1 cellular context compared by ENCODE assay signal in the genomic region with DNA sequence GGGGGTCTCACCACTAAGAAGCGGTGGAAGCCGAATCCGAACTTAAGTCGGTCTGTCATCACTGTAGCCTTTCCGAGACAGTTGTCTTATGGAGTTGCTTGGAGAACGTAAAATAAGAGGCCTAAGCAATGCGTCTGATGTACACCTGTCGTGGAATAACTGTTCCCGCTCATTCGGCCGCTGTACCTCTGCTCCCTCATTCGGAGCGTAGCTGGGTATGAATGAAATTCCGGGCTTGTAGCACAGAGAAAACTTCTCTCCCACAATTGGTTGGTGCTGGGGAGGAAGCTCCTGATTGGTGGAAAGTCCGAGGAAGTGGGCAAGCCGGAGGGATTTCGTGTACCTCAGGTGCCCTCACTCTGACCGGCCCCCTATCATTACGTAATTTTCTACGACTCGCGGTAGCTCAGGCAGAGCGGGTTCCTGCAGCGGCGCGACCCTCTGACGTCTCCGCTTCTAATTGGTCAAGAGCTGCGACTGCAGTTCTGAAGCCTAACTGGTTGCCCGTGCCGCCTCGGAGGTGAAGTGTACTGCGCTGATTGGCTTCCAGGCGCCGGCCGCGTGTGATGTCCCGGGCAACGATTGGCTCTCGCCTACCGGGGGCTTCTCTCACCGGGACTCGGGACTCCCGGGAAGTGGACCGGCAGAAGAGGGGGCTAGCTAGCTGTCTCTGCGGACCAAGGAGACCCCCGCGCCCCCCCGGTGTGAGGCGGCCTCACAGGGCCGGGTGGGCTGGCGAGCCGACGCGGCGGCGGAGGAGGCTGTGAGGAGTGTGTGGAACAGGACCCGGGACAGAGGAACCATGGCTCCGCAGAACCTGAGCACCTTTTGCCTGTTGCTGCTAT.
TF ChIP-seq lines count a peak whose summit lies in the region.

A gene (plus strand): TSS at position 625 of the 845 bp plus-strand sequence. CDS start 178 bp downstream, at position 803.

TF ChIP-seq in HEK293, 187 proteins besides CTCF, POLR2A, EP300 and RAD21 (continued from another document and continues in another):
- TF ChIP-seq, protein P1, sequence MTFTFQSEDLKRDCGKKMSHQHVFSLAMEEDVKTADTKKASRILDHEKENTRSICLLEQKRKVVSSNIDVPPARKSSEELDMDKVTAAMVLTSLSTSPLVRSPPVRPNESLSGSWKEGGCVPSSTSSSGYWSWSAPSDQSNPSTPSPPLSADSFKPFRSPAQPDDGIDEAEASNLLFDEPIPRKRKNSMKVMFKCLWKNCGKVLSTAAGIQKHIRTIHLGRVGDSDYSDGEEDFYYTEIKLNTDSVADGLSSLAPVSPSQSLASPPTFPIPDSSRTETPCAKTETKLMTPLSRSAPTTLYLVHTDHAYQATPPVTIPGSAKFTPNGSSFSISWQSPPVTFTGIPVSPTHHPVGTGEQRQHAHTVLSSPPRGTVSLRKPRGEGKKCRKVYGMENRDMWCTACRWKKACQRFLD (tag by site-specific recombination; IDR thresholded peaks at IDR 0.05), result no peak
- TF ChIP-seq ZNF623 (tag by site-specific recombination; IDR thresholded peaks at IDR 0.05) (no peak), GLIS2 (tag by site-specific recombination; IDR thresholded peaks at IDR 0.05) (peak; percentile 83), ZNF529 (tag by site-specific recombination; IDR thresholded peaks at IDR 0.05; ENCODE audit: insufficient replicate concordance) (no peak), SCRT1 (tag by site-specific recombination; IDR thresholded peaks at IDR 0.05; ENCODE audit: borderline replicate concordance) (peak; percentile 78), ZNF174 (tag by site-specific recombination; IDR thresholded peaks at IDR 0.05) (no peak), ZBTB7A (tag by site-specific recombination; IDR thresholded peaks at IDR 0.05; ENCODE audit: low read depth) (0 out of 2 replicates have a peak, but pooled peaks have one; percentile 12), ZIC2 (tag by site-specific recombination; IDR thresholded peaks at IDR 0.05) (peak; percentile 24; the same call in 1 of the 2 replicates), SCRT2 (tag by site-specific recombination; IDR thresholded peaks at IDR 0.05) (peak; percentile 97), ZNF521 (tag by site-specific recombination; IDR thresholded peaks at IDR 0.05) (no peak), ZNF707 (tag by site-specific recombination; IDR thresholded peaks at IDR 0.05) (no peak), ZNF175 (tag by site-specific recombination; IDR thresholded peaks at IDR 0.05) (no peak), ZBTB8A (tag by site-specific recombination; IDR thresholded peaks at IDR 0.05) (no peak), BCL11B (tag by site-specific recombination; IDR thresholded peaks at IDR 0.05; ENCODE audit: low read depth) (no peak), ZNF274 (IDR thresholded peaks at IDR 0.05; ENCODE audit: low read length) (no peak), ZNF274 (tag by site-specific recombination; IDR thresholded peaks at IDR 0.05; ENCODE audit: borderline replicate concordance) (no peak), ZNF530 (tag by site-specific recombination; IDR thresholded peaks at IDR 0.05; ENCODE audit: low read depth) (no peak), ZNF837 (tag by site-specific recombination; IDR thresholded peaks at IDR 0.05) (no peak), ZNF510 (tag by site-specific recombination; IDR thresholded peaks at IDR 0.05; ENCODE audit: insufficient replicate concordance) (no peak), GLI4 (tag by site-specific recombination; IDR thresholded peaks at IDR 0.05) (no peak), ZBTB17 (tag by site-specific recombination; IDR thresholded peaks at IDR 0.05) (peak; percentile 67), ZNF23 (tag by site-specific recombination; IDR thresholded peaks at IDR 0.05; ENCODE audit: borderline replicate concordance) (no peak), ZNF19 (tag by site-specific recombination; IDR thresholded peaks at IDR 0.05; ENCODE audit: low read depth) (no peak), ZBTB1 (tag by site-specific recombination; IDR thresholded peaks at IDR 0.05) (no peak), ZNF48 (tag by site-specific recombination; IDR thresholded peaks at IDR 0.05) (no peak), ZNF114 (tag by site-specific recombination; IDR thresholded peaks at IDR 0.05) (no peak), IKZF3 (tag by site-specific recombination; IDR thresholded peaks at IDR 0.05) (no peak), ZFHX2 (tag by site-specific recombination; conservative IDR thresholded peaks at IDR 0.05) (no peak), ZBTB20 (tag by site-specific recombination; IDR thresholded peaks at IDR 0.05) (peak; percentile 97), ZNF548 (tag by site-specific recombination; IDR thresholded peaks at IDR 0.05) (no peak), ZNF600 (tag by site-specific recombination; IDR thresholded peaks at IDR 0.05) (no peak), ZNF621 (tag by site-specific recombination; IDR thresholded peaks at IDR 0.05) (no peak), ZNF157 (tag by site-specific recombination; IDR thresholded peaks at IDR 0.05) (no peak), ZNF138 (tag by site-specific recombination; IDR thresholded peaks at IDR 0.05; ENCODE audit: borderline replicate concordance) (no peak), ZNF768 (tag by site-specific recombination; IDR thresholded peaks at IDR 0.05) (no peak), ZNF571 (tag by site-specific recombination; IDR thresholded peaks at IDR 0.05) (no peak), ZNF670 (tag by site-specific recombination; IDR thresholded peaks at IDR 0.05; ENCODE audit: low read depth) (no peak), ZNF140 (tag by site-specific recombination; IDR thresholded peaks at IDR 0.05) (no peak), ZNF658 (tag by site-specific recombination; IDR thresholded peaks at IDR 0.05) (no peak), ZNF202 (tag by site-specific recombination; IDR thresholded peaks at IDR 0.05; ENCODE audit: borderline replicate concordance) (no peak)
- TF ChIP-seq, protein P2, sequence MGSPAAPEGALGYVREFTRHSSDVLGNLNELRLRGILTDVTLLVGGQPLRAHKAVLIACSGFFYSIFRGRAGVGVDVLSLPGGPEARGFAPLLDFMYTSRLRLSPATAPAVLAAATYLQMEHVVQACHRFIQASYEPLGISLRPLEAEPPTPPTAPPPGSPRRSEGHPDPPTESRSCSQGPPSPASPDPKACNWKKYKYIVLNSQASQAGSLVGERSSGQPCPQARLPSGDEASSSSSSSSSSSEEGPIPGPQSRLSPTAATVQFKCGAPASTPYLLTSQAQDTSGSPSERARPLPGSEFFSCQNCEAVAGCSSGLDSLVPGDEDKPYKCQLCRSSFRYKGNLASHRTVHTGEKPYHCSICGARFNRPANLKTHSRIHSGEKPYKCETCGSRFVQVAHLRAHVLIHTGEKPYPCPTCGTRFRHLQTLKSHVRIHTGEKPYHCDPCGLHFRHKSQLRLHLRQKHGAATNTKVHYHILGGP (tag by site-specific recombination; IDR thresholded peaks at IDR 0.05), result no peak
- TF ChIP-seq, protein P3, sequence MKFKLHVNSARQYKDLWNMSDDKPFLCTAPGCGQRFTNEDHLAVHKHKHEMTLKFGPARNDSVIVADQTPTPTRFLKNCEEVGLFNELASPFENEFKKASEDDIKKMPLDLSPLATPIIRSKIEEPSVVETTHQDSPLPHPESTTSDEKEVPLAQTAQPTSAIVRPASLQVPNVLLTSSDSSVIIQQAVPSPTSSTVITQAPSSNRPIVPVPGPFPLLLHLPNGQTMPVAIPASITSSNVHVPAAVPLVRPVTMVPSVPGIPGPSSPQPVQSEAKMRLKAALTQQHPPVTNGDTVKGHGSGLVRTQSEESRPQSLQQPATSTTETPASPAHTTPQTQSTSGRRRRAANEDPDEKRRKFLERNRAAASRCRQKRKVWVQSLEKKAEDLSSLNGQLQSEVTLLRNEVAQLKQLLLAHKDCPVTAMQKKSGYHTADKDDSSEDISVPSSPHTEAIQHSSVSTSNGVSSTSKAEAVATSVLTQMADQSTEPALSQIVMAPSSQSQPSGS (tag by site-specific recombination; IDR thresholded peaks at IDR 0.05; ENCODE audit: low read depth), result peak; percentile 97
- TF ChIP-seq, protein P4, sequence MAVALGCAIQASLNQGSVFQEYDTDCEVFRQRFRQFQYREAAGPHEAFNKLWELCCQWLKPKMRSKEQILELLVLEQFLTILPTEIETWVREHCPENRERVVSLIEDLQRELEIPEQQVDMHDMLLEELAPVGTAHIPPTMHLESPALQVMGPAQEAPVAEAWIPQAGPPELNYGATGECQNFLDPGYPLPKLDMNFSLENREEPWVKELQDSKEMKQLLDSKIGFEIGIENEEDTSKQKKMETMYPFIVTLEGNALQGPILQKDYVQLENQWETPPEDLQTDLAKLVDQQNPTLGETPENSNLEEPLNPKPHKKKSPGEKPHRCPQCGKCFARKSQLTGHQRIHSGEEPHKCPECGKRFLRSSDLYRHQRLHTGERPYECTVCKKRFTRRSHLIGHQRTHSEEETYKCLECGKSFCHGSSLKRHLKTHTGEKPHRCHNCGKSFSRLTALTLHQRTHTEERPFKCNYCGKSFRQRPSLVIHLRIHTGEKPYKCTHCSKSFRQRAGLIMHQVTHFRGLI (tag by site-specific recombination; IDR thresholded peaks at IDR 0.05), result no peak
- TF ChIP-seq, protein P5, sequence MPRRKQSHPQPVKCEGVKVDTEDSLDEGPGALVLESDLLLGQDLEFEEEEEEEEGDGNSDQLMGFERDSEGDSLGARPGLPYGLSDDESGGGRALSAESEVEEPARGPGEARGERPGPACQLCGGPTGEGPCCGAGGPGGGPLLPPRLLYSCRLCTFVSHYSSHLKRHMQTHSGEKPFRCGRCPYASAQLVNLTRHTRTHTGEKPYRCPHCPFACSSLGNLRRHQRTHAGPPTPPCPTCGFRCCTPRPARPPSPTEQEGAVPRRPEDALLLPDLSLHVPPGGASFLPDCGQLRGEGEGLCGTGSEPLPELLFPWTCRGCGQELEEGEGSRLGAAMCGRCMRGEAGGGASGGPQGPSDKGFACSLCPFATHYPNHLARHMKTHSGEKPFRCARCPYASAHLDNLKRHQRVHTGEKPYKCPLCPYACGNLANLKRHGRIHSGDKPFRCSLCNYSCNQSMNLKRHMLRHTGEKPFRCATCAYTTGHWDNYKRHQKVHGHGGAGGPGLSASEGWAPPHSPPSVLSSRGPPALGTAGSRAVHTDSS (tag by site-specific recombination; IDR thresholded peaks at IDR 0.05), result no peak
- TF ChIP-seq, protein P6, sequence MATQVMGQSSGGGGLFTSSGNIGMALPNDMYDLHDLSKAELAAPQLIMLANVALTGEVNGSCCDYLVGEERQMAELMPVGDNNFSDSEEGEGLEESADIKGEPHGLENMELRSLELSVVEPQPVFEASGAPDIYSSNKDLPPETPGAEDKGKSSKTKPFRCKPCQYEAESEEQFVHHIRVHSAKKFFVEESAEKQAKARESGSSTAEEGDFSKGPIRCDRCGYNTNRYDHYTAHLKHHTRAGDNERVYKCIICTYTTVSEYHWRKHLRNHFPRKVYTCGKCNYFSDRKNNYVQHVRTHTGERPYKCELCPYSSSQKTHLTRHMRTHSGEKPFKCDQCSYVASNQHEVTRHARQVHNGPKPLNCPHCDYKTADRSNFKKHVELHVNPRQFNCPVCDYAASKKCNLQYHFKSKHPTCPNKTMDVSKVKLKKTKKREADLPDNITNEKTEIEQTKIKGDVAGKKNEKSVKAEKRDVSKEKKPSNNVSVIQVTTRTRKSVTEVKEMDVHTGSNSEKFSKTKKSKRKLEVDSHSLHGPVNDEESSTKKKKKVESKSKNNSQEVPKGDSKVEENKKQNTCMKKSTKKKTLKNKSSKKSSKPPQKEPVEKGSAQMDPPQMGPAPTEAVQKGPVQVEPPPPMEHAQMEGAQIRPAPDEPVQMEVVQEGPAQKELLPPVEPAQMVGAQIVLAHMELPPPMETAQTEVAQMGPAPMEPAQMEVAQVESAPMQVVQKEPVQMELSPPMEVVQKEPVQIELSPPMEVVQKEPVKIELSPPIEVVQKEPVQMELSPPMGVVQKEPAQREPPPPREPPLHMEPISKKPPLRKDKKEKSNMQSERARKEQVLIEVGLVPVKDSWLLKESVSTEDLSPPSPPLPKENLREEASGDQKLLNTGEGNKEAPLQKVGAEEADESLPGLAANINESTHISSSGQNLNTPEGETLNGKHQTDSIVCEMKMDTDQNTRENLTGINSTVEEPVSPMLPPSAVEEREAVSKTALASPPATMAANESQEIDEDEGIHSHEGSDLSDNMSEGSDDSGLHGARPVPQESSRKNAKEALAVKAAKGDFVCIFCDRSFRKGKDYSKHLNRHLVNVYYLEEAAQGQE (tag by site-specific recombination; IDR thresholded peaks at IDR 0.05), result peak; percentile 35; the same call in 1 of the 2 replicates
- TF ChIP-seq, protein P7, sequence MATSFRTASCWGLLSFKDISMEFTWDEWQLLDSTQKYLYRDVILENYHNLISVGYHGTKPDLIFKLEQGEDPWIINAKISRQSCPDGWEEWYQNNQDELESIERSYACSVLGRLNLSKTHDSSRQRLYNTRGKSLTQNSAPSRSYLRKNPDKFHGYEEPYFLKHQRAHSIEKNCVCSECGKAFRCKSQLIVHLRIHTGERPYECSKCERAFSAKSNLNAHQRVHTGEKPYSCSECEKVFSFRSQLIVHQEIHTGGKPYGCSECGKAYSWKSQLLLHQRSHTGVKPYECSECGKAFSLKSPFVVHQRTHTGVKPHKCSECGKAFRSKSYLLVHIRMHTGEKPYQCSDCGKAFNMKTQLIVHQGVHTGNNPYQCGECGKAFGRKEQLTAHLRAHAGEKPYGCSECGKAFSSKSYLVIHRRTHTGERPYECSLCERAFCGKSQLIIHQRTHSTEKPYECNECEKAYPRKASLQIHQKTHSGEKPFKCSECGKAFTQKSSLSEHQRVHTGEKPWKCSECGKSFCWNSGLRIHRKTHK (tag by site-specific recombination; IDR thresholded peaks at IDR 0.05), result no peak
- TF ChIP-seq, protein P8, sequence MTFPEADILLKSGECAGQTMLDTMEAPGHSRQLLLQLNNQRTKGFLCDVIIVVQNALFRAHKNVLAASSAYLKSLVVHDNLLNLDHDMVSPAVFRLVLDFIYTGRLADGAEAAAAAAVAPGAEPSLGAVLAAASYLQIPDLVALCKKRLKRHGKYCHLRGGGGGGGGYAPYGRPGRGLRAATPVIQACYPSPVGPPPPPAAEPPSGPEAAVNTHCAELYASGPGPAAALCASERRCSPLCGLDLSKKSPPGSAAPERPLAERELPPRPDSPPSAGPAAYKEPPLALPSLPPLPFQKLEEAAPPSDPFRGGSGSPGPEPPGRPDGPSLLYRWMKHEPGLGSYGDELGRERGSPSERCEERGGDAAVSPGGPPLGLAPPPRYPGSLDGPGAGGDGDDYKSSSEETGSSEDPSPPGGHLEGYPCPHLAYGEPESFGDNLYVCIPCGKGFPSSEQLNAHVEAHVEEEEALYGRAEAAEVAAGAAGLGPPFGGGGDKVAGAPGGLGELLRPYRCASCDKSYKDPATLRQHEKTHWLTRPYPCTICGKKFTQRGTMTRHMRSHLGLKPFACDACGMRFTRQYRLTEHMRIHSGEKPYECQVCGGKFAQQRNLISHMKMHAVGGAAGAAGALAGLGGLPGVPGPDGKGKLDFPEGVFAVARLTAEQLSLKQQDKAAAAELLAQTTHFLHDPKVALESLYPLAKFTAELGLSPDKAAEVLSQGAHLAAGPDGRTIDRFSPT (tag by site-specific recombination; IDR thresholded peaks at IDR 0.05), result peak; percentile 97
- TF ChIP-seq, protein P9, sequence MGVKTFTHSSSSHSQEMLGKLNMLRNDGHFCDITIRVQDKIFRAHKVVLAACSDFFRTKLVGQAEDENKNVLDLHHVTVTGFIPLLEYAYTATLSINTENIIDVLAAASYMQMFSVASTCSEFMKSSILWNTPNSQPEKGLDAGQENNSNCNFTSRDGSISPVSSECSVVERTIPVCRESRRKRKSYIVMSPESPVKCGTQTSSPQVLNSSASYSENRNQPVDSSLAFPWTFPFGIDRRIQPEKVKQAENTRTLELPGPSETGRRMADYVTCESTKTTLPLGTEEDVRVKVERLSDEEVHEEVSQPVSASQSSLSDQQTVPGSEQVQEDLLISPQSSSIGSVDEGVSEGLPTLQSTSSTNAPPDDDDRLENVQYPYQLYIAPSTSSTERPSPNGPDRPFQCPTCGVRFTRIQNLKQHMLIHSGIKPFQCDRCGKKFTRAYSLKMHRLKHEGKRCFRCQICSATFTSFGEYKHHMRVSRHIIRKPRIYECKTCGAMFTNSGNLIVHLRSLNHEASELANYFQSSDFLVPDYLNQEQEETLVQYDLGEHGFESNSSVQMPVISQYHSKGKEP (tag by site-specific recombination; IDR thresholded peaks at IDR 0.05), result 0 out of 2 replicates have a peak, but pooled peaks have one; percentile 41
